14 cellular contexts compared by ENCODE assay signal in genomic region chr4:38368612-38369011, GRCh38.
DNase-seq lines count a peak whose midpoint lies in the region; ATAC-seq and TF ChIP-seq lines count a peak whose summit lies in the region.
"Had no signal": no experiment of that assay in that cellular context is flagged by ENCODE, and none has a peak within 500 bp of the region (broad histone marks: within the 10 kb centered on the region; RNA-seq: fewer than 3 reads in every experiment).

No MANE protein-coding gene starts in this region.

- H3K4me3 ChIP-seq in fibroblast of mammary gland (ENCODE audit: control insufficient read depth, low read depth, low read length) (no peak overlapping the region), right atrium auricular region (no peak overlapping the region)
- H3K4me3 ChIP-seq: gastroesophageal sphincter had no signal

- H3K4me1 Mint-ChIP-seq in stimulated activated naive CD8-positive, alpha-beta T cell treated with anti-CD3 and anti-CD28 coated beads, Interleukin-15, Interleukin-2, amounts not matched to agents 100 ng/mL and 50 ng/mL, for 24 hours (ENCODE audit: low read depth) = peaks cover 11% of the 10 kb centered on the region

- no peaks in the 10 kb centered on the region for H3K36me3 ChIP-seq in right atrium auricular region
- H3K36me3 ChIP-seq: gastroesophageal sphincter had no signal

- H3K27ac ChIP-seq in right atrium auricular region = no peak overlapping the region
- H3K27ac ChIP-seq: gastroesophageal sphincter had no signal

- ATAC-seq in stimulated activated naive CD8-positive, alpha-beta T cell treated with anti-CD3 and anti-CD28 coated beads, Interleukin-15, Interleukin-2, amounts not matched to agents 100 U/mL and 50 U/mL, for 24 hours = no peak
- ATAC-seq: SK-N-SH treated with all-trans-retinoic acid at 6 μM for 48 hours had no signal

- peak overlapping the region; percentile 32 for H3K27ac Mint-ChIP-seq in stimulated activated naive CD8-positive, alpha-beta T cell treated with anti-CD3 and anti-CD28 coated beads, Interleukin-15, Interleukin-2, amounts not matched to agents 100 ng/mL and 50 ng/mL, for 24 hours

- DNase-seq in stimulated activated naive CD8-positive, alpha-beta T cell treated with anti-CD3 and anti-CD28 coated beads, Interleukin-15, Interleukin-2, amounts not matched to agents 100 U/mL and 50 U/mL, for 24 hours = no peak
- DNase-seq in RKO (ENCODE audit: low spot score) = peak; percentile 39
- DNase-seq in fibroblast of mammary gland (ENCODE audit: low read depth) = peak; percentile 51
- no peak for DNase-seq in NCI-H2107 (lab: John Stamatoyannopoulos, UW)
- no peak for DNase-seq in NCI-H774 (lab: John Stamatoyannopoulos, UW)
- DNase-seq in iPS-NIHi7 (ENCODE audit: extremely low spot score) = no peak
- DNase-seq in right atrium auricular region (ENCODE audit: low spot score) = no peak
- DNase-seq: activated CD4-positive, alpha-beta T cell treated with anti-CD3 and anti-CD28 coated beads, Interleukin-2, amount 50 U/mL, for 1 hour; activated naive CD4-positive, alpha-beta T cell; C1 segment of cervical spinal cord; NCI-H1417 treated with DMSO at 0.1 percent for 48 hours had no signal

- H3K9me3 Mint-ChIP-seq in stimulated activated naive CD8-positive, alpha-beta T cell treated with anti-CD3 and anti-CD28 coated beads, Interleukin-15, Interleukin-2, amounts not matched to agents 100 ng/mL and 50 ng/mL, for 24 hours = peaks cover 5% of the 10 kb centered on the region

- no peaks in the 10 kb centered on the region for H3K27me3 Mint-ChIP-seq in stimulated activated naive CD8-positive, alpha-beta T cell treated with anti-CD3 and anti-CD28 coated beads, Interleukin-15, Interleukin-2, amounts not matched to agents 100 ng/mL and 50 ng/mL, for 24 hours

- no peaks in the 10 kb centered on the region for H3K36me3 Mint-ChIP-seq in stimulated activated naive CD8-positive, alpha-beta T cell treated with anti-CD3 and anti-CD28 coated beads, Interleukin-15, Interleukin-2, amounts not matched to agents 100 ng/mL and 50 ng/mL, for 24 hours (ENCODE audit: low read depth)

- peaks cover 0 to 5% of the 10 kb centered on the region in 2 donors for H3K9me3 ChIP-seq in right atrium auricular region
- H3K9me3 ChIP-seq: gastroesophageal sphincter had no signal

- TF ChIP-seq CTCF in fibroblast of mammary gland (conservative IDR thresholded peaks at IDR 0.05; ENCODE audit: control insufficient read depth, insufficient read depth, low read depth, low read length) (no peak), right atrium auricular region (IDR thresholded peaks at IDR 0.05) (no peak)

- peaks cover 0 to 29% of the 10 kb centered on the region in 2 donors for H3K4me1 ChIP-seq in right atrium auricular region

- no peak overlapping the region for H3K4me3 Mint-ChIP-seq in stimulated activated naive CD8-positive, alpha-beta T cell treated with anti-CD3 and anti-CD28 coated beads, Interleukin-15, Interleukin-2, amounts not matched to agents 100 ng/mL and 50 ng/mL, for 24 hours

- H3K27me3 ChIP-seq in right atrium auricular region = no peaks in the 10 kb centered on the region
- H3K27me3 ChIP-seq: gastroesophageal sphincter had no signal

Comparison
In these comparisons a context has a peak if more than half of its experiments do, and no peak if none do; other contexts are left out.
1. DNase-seq: peak in RKO (single experiment) and fibroblast of mammary gland (single experiment); none in stimulated activated naive CD8-positive, alpha-beta T cell treated with anti-CD3 and anti-CD28 coated beads, Interleukin-15, Interleukin-2, amounts not matched to agents 100 U/mL and 50 U/mL, for 24 hours (single experiment), NCI-H2107 (single experiment), NCI-H774 (single experiment), iPS-NIHi7 (single experiment) and right atrium auricular region (single experiment).